In the genomic region with DNA sequence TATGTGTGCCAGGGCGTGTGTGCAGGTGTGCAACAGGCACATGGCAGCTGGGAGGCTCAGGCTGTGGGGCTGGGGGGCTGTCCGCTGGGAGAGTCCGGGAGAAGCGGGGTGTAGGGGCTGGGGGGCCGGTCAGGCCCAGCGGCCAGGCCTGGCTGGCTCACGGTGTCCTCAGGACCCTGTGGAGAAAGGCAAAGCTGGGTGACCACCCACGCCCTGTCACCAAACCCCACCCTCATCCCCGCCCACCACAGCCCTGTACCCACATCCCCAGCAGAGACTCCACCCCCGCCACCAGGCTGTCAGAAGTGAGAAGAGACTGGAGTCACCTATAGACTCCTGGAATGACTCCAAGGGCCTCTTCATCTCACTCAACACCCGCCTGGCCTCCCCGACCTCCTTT, we compare ENCODE assay signal across 28 cellular contexts.
DNase-seq lines count a peak whose midpoint lies in the region; ATAC-seq and TF ChIP-seq lines count a peak whose summit lies in the region.
"Had no signal": no experiment of that assay in that cellular context is flagged by ENCODE, and none has a peak within 500 bp of the region (broad histone marks: within the 10 kb centered on the region; RNA-seq: fewer than 3 reads in every experiment).

No MANE protein-coding gene starts in this region.

- TF ChIP-seq CTCF in GM10248 (IDR thresholded peaks at IDR 0.05; ENCODE audit: control extremely low read depth, extremely low read depth, low read depth, missing control alignments) (no peak), HEK293 (tag by site-specific recombination; IDR thresholded peaks at IDR 0.05) (no peak), right lobe of liver (IDR thresholded peaks at IDR 0.05) (no peak)

- no peak for TF ChIP-seq POLR2A in right lobe of liver (IDR thresholded peaks at IDR 0.05)

- CTCF ChIA-PET in activated naive CD4-positive, alpha-beta T cell treated with anti-CD3 and anti-CD28 coated beads for 36 hours (lab: Charles Lee), result no interaction called here
- CTCF ChIA-PET in GM10248 (lab: Yijun Ruan, JAX), result interaction anchor here (0.8 to 1.0 kb wide), 2 partner anchors 124 to 128 kb away, joined by 3 read pairs; no protein-coding TSS in a partner anchor
- CTCF ChIA-PET in HEK293 (lab: Yijun Ruan, JAX), result interaction anchor here (1.1 to 1.7 kb wide), 3 partner anchors 9 to 128 kb away, joined by 3 to 4 read pairs (median 3); no protein-coding TSS in a partner anchor

- intact Hi-C loops in activated naive CD4-positive, alpha-beta T cell treated with anti-CD3 and anti-CD28 coated beads for 36 hours (cut with micrococcal nuclease), result loop anchor here (10.0 kb wide), 1 partner anchor 874 kb away; no protein-coding TSS in a partner anchor
- intact Hi-C loops in right lobe of liver (cut with DNase I), result no loop called here

- H3K4me3 ChIP-seq in HEK293 (ENCODE audit: low read depth, low read length) (no peak overlapping the region), right lobe of liver (no peak overlapping the region)
- H3K4me3 ChIP-seq: ascending aorta, heart left ventricle, lung, mucosa of descending colon, ovary, SJSA1, transverse colon had no signal

- no peaks in the 10 kb centered on the region for H3K27me3 Mint-ChIP-seq in activated naive CD4-positive, alpha-beta T cell treated with anti-CD3 and anti-CD28 coated beads for 36 hours (ENCODE audit: low read depth)

- peaks cover 27% of the 10 kb centered on the region for H3K4me1 Mint-ChIP-seq in activated naive CD4-positive, alpha-beta T cell treated with anti-CD3 and anti-CD28 coated beads for 36 hours (ENCODE audit: low read depth)
- H3K4me1 Mint-ChIP-seq: endodermal cell had no signal

- H3K27ac ChIP-seq in HEK293 (ENCODE audit: extremely low read depth, low read depth, low read length) (no peak overlapping the region), right lobe of liver (peak overlapping the region in 2 of 3 donors; percentile 87 to 95)
- H3K27ac ChIP-seq: ascending aorta, heart left ventricle, SJSA1, transverse colon had no signal

- peak in 1 of 4 donors; percentile 0 for ATAC-seq in right lobe of liver
- ATAC-seq: esophagus mucosa, mucosa of descending colon had no signal

- H3K27me3 ChIP-seq in right lobe of liver, result no peaks in the 10 kb centered on the region
- H3K27me3 ChIP-seq: ascending aorta, heart left ventricle, ovary, SJSA1, transverse colon had no signal

- WGBS in right lobe of liver (ENCODE audit: insufficient coverage, low coverage, low lambda C conversion rate, missing lambda C conversion rate), result 100% methylated on average over 2 of the region's 12 CpGs

- H3K36me3 Mint-ChIP-seq in activated naive CD4-positive, alpha-beta T cell treated with anti-CD3 and anti-CD28 coated beads for 36 hours (ENCODE audit: low read depth), result peaks cover 8% of the 10 kb centered on the region

- H3K4me1 ChIP-seq in HEK293 (ENCODE audit: control insufficient read depth, insufficient read depth, low read length) (no peaks in the 10 kb centered on the region), right lobe of liver (peaks cover 0 to 43% (median 13%) of the 10 kb centered on the region in 4 donors)
- H3K4me1 ChIP-seq: Caco-2 had no signal

- H3K27ac Mint-ChIP-seq in activated naive CD4-positive, alpha-beta T cell treated with anti-CD3 and anti-CD28 coated beads for 36 hours, result no peak overlapping the region
- H3K27ac Mint-ChIP-seq: activated naive CD4-positive, alpha-beta T cell treated with anti-CD3 and anti-CD28 coated beads, Interleukin-2, amount 50 U/mL, for 72 hours; endodermal cell had no signal

- POLR2A ChIA-PET in GM10248 (lab: Yijun Ruan, JAX), result no interaction called here
- POLR2A ChIA-PET in HEK293 (lab: Yijun Ruan, JAX), result no interaction called here

- peak; percentile 45 for DNase-seq in activated naive CD4-positive, alpha-beta T cell treated with anti-CD3 and anti-CD28 coated beads for 36 hours
- DNase-seq in activated naive CD4-positive, alpha-beta T cell treated with anti-CD3 and anti-CD28 coated beads, Interleukin-2, amount 50 U/mL, for 16 hours, result no peak
- DNase-seq in GM10248 (ENCODE audit: extremely low spot score), result peak; percentile 57
- DNase-seq in right lobe of liver, result no peak
- no peak for DNase-seq in islet precursor cell
- no peak for DNase-seq in D341Med (ENCODE audit: low spot score)
- DNase-seq: Caco-2, DMS79, endodermal cell, foreskin fibroblast, GF-D8, heart left ventricle, Karpas-422, kidney glomerular epithelial cell, mucosa of descending colon, NCI-H1436, NCI-H748 treated with DMSO at 0.1 percent for 48 hours, nephron progenitor cell, retina, small intestine, transverse colon had no signal

- H3K9me3 Mint-ChIP-seq in activated naive CD4-positive, alpha-beta T cell treated with anti-CD3 and anti-CD28 coated beads for 36 hours, result peaks cover 6% of the 10 kb centered on the region
- H3K9me3 Mint-ChIP-seq: endodermal cell had no signal

- H3K36me3 ChIP-seq in HEK293 (ENCODE audit: control insufficient read depth in 2 of 2, insufficient read depth in 1 of 2, low read length in 2 of 2), result no peaks in the 10 kb centered on the region; a peak in 1 of 3 replicates
- peaks cover 0 to 16% (median 0%) of the 10 kb centered on the region in 4 donors for H3K36me3 ChIP-seq in right lobe of liver
- H3K36me3 ChIP-seq: ascending aorta, heart left ventricle, ovary, SJSA1, transverse colon had no signal

- H3K4me3 Mint-ChIP-seq in activated naive CD4-positive, alpha-beta T cell treated with anti-CD3 and anti-CD28 coated beads for 36 hours, result no peak overlapping the region
- H3K4me3 Mint-ChIP-seq: endodermal cell, nephron progenitor cell had no signal

- H3K9me3 ChIP-seq in HEK293 (ENCODE audit: control insufficient read depth, insufficient read depth, low read depth, low read length), result no peaks in the 10 kb centered on the region
- H3K9me3 ChIP-seq in right lobe of liver, result no peaks in the 10 kb centered on the region
- H3K9me3 ChIP-seq: ascending aorta, Caco-2, heart left ventricle, mucosa of descending colon, ovary, SJSA1, transverse colon had no signal

TF ChIP-seq in HEK293, 187 proteins besides CTCF, POLR2A, EP300 and RAD21:
- peak; percentile 66 for TF ChIP-seq ZFHX2 (tag by site-specific recombination; conservative IDR thresholded peaks at IDR 0.05)
- no peak for TF ChIP-seq ZNF660 (tag by site-specific recombination; IDR thresholded peaks at IDR 0.05)
- TF ChIP-seq ZBTB48 (tag by site-specific recombination; IDR thresholded peaks at IDR 0.05), result no peak
- TF ChIP-seq, protein P1, sequence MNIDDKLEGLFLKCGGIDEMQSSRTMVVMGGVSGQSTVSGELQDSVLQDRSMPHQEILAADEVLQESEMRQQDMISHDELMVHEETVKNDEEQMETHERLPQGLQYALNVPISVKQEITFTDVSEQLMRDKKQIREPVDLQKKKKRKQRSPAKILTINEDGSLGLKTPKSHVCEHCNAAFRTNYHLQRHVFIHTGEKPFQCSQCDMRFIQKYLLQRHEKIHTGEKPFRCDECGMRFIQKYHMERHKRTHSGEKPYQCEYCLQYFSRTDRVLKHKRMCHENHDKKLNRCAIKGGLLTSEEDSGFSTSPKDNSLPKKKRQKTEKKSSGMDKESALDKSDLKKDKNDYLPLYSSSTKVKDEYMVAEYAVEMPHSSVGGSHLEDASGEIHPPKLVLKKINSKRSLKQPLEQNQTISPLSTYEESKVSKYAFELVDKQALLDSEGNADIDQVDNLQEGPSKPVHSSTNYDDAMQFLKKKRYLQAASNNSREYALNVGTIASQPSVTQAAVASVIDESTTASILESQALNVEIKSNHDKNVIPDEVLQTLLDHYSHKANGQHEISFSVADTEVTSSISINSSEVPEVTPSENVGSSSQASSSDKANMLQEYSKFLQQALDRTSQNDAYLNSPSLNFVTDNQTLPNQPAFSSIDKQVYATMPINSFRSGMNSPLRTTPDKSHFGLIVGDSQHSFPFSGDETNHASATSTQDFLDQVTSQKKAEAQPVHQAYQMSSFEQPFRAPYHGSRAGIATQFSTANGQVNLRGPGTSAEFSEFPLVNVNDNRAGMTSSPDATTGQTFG (tag by site-specific recombination; IDR thresholded peaks at IDR 0.05; ENCODE audit: borderline replicate concordance), result no peak
- TF ChIP-seq ZEB2 (tag by site-specific recombination; IDR thresholded peaks at IDR 0.05), result no peak
- TF ChIP-seq, protein P2, sequence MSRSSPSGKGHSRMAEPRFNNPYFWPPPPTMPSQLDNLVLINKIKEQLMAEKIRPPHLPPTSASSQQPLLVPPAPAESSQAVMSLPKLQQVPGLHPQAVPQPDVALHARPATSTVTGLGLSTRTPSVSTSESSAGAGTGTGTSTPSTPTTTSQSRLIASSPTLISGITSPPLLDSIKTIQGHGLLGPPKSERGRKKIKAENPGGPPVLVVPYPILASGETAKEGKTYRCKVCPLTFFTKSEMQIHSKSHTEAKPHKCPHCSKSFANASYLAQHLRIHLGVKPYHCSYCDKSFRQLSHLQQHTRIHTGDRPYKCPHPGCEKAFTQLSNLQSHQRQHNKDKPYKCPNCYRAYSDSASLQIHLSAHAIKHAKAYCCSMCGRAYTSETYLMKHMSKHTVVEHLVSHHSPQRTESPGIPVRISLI (tag by site-specific recombination; IDR thresholded peaks at IDR 0.05), result no peak
- TF ChIP-seq ZNF292 (tag by site-specific recombination; IDR thresholded peaks at IDR 0.05; ENCODE audit: borderline replicate concordance, low read depth), result no peak
- peak; percentile 74 for TF ChIP-seq KLF1 (tag by site-specific recombination; IDR thresholded peaks at IDR 0.05)
- TF ChIP-seq ZNF596 (tag by site-specific recombination; IDR thresholded peaks at IDR 0.05), result no peak
- peak; percentile 38; the same call in 1 of the 2 replicates for TF ChIP-seq SCRT2 (tag by site-specific recombination; IDR thresholded peaks at IDR 0.05)
- 0 out of 2 replicates have a peak, but pooled peaks have one; percentile 33 for TF ChIP-seq EGR2 (tag by site-specific recombination; IDR thresholded peaks at IDR 0.05; ENCODE audit: low read depth)

Comparison
In these comparisons a context has a peak if more than half of its experiments do, and no peak if none do; other contexts are left out.
1. DNase-seq: peak in activated naive CD4-positive, alpha-beta T cell treated with anti-CD3 and anti-CD28 coated beads for 36 hours (single experiment) and GM10248 (single experiment); none in activated naive CD4-positive, alpha-beta T cell treated with anti-CD3 and anti-CD28 coated beads, Interleukin-2, amount 50 U/mL, for 16 hours (single experiment), right lobe of liver (0 of 3), islet precursor cell (single experiment) and D341Med (single experiment).